Comparison of ENCODE assay signal across 20 cellular contexts in the genomic region with DNA sequence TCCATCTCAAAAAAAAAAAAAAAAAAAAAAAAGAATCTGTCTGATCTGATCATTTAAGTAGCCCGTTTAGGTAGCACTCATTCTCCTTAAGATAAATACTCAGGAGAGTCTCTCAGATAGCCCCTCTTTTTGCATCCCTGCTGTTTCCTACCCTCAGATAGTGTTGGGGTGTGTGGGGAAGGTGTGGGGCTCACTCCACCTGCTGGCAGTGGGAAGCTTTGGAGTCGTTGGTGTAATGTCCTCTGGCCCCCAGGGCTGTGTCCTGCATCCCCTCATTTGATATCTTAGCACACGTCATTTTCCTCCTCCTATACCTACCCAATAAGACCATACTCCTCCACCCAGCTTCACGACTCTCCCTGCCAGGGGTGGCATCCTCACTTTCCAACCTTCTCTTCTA. TPM values are rescaled to one million over a fixed set of nuclear protein-coding genes. Genes with fewer than 3 reads are reported as not detected.
DNase-seq lines count a peak whose midpoint lies in the region; ATAC-seq, FAIRE-seq and TF ChIP-seq lines count a peak whose summit lies in the region.
"Had no signal": no experiment of that assay in that cellular context is flagged by ENCODE, and none has a peak within 500 bp of the region (broad histone marks: within the 10 kb centered on the region; RNA-seq: fewer than 3 reads in every experiment).

No MANE protein-coding gene starts in this region.

- no peaks in the 10 kb centered on the region for H3K27me3 ChIP-seq in GM23338 (ENCODE audit: insufficient read depth)
- H3K27me3 ChIP-seq in HepG2 (ENCODE audit: control insufficient read depth in 1 of 2, insufficient read depth in 2 of 2, low read length in 2 of 2), result 0 out of 5 replicates have a peak, but pooled peaks cover 0 to under 1% of the 10 kb centered on the region in 2 experiments
- no peaks in the 10 kb centered on the region for H3K27me3 ChIP-seq in testis
- H3K27me3 ChIP-seq: Peyer's patch had no signal

- H3K4me2 ChIP-seq in GM23338, result no peak overlapping the region
- no peak overlapping the region for H3K4me2 ChIP-seq in HepG2 (ENCODE audit: low read depth, low read length)

- H3K4me1 ChIP-seq in GM23338 (ENCODE audit: insufficient read depth) (no peaks in the 10 kb centered on the region), HepG2 (ENCODE audit: insufficient read depth, low read length) (peaks cover 48% of the 10 kb centered on the region), testis (no peaks in the 10 kb centered on the region)
- H3K4me1 ChIP-seq: Peyer's patch had no signal

- H3K9me2 ChIP-seq in GM23338 (ENCODE audit: insufficient read depth), result no peaks in the 10 kb centered on the region

- TF ChIP-seq EP300 in HepG2 (IDR thresholded peaks at IDR 0.05; ENCODE audit: low read depth in 2 of 2, low read length in 2 of 2) (no peak), HepG2 (CRISPR knock-in tag; IDR thresholded peaks at IDR 0.05; ENCODE audit: borderline replicate concordance) (no peak)

- H3K4me1 Mint-ChIP-seq in GM23338 (no peaks in the 10 kb centered on the region), WTC11 (no peaks in the 10 kb centered on the region)
- H3K4me1 Mint-ChIP-seq: B cell; central memory CD8-positive, alpha-beta T cell; naive thymus-derived CD4-positive, alpha-beta T cell had no signal

- no peak for DNase-seq in GM12864 (ENCODE audit: low read depth)
- DNase-seq in GM23338 (ENCODE audit: low spot score), result no peak
- no peak for DNase-seq in WTC11 (ENCODE audit: low spot score)
- DNase-seq in HepG2 (ENCODE audit: low spot score), result no peak
- DNase-seq in testis, result no peak
- no peak for DNase-seq in A172 (ENCODE audit: low spot score)
- DNase-seq in SK-N-DZ (ENCODE audit: low spot score), result no peak
- DNase-seq: activated CD4-positive, alpha-beta T cell treated with anti-CD3 and anti-CD28 coated beads, Interleukin-2, amount 50 U/mL, for 48 hours; effector CD8-positive, alpha-beta T cell; glutamatergic neuron; left cardiac atrium; naive thymus-derived CD4-positive, alpha-beta T cell; NCI-H1417; NCI-H2171 treated with DMSO at 0.1 percent for 48 hours; NCI-H526 treated with DMSO at 0.1 percent for 48 hours; Peyer's patch had no signal

- in situ Hi-C loops in HepG2 (cut with HindIII; ENCODE audit: extremely low pct_ligation_motif_present, low pct_unique_long_range_greater_than_20kb), result no loop called here

- H3K4me3 ChIP-seq in GM12864 (ENCODE audit: low read depth, low read length) (no peak overlapping the region), GM23338 (no peak overlapping the region), HepG2 (replicated peaks in 1 of 3; ENCODE audit: insufficient read depth in 1 of 3, low read depth in 2 of 3, low read length in 3 of 3) (no peak overlapping the region), testis (no peak overlapping the region)
- H3K4me3 ChIP-seq: Peyer's patch had no signal

- POLR2A ChIA-PET in WTC11 (lab: Charles Lee), result interaction anchor here (1.0 kb wide), 1 partner anchor 20 kb away, joined by 3 read pairs; a partner anchor contains a TSS
- POLR2A ChIA-PET in HepG2 (lab: Yijun Ruan, JAX), result interaction anchor here (4.3 kb wide), 1 partner anchor 20 kb away, joined by 17 read pairs; a partner anchor contains a TSS

- H3F3A ChIP-seq in GM23338 (replicated peaks; ENCODE audit: low read depth), result no peaks in the 10 kb centered on the region

- TF ChIP-seq POLR2A in HepG2 (IDR thresholded peaks at IDR 0.05; ENCODE audit: insufficient read depth in 1 of 2, low read depth in 2 of 2, low read length in 2 of 2), result no peak
- no peak for TF ChIP-seq POLR2A in testis (IDR thresholded peaks at IDR 0.05)

- H3K27ac Mint-ChIP-seq in GM23338, result no peak overlapping the region
- H3K27ac Mint-ChIP-seq in WTC11, result no peak overlapping the region
- H3K27ac Mint-ChIP-seq: B cell; naive thymus-derived CD4-positive, alpha-beta T cell; T-helper 2 cell treated with Interferon-gamma antibody and Interleukin-4, amounts not matched to agents 5 μg/mL and 100 μg/mL, for 36 hours had no signal

- H4K20me1 ChIP-seq in GM23338 (replicated peaks; ENCODE audit: insufficient read depth), result no peaks in the 10 kb centered on the region
- no peaks in the 10 kb centered on the region for H4K20me1 ChIP-seq in HepG2 (ENCODE audit: insufficient read depth, low read length)

- H3K27ac ChIP-seq in GM23338 (ENCODE audit: low read depth) (no peak overlapping the region), HepG2 (ENCODE audit: extremely low read length, insufficient read depth, low read length) (no peak overlapping the region), testis (no peak overlapping the region)
- H3K27ac ChIP-seq: Peyer's patch had no signal

- H2AFZ ChIP-seq in GM23338, result no peak overlapping the region
- no peak overlapping the region for H2AFZ ChIP-seq in HepG2 (ENCODE audit: low read length)

- TF ChIP-seq CTCF in GM12864 (IDR thresholded peaks at IDR 0.05; ENCODE audit: low read depth, low read length, missing control alignments), result peak; percentile 25
- peak; percentile 31 to 62; a peak in 3 of 4 replicates for TF ChIP-seq CTCF in GM23338 (conservative IDR thresholded peaks at IDR 0.05; ENCODE audit: low read depth in 2 of 2)
- no peak for TF ChIP-seq CTCF in WTC11 (IDR thresholded peaks at IDR 0.05)
- TF ChIP-seq CTCF in HepG2 (CRISPR knock-in tag; IDR thresholded peaks at IDR 0.05), result peak; percentile 69
- no peak for TF ChIP-seq CTCF in testis (IDR thresholded peaks at IDR 0.05)

- no TSS peak for BruUV-seq in HepG2 (replicated peaks; lab: Mats Ljungman, UMichigan)

- FAIRE-seq in HepG2 (lab: Jason Lieb, UNC), result peak; percentile 28
- FAIRE-seq: GM19239 had no signal

- H3K4me3 Mint-ChIP-seq in GM23338 (no peak overlapping the region), WTC11 (no peak overlapping the region)
- H3K4me3 Mint-ChIP-seq: B cell; central memory CD8-positive, alpha-beta T cell; naive thymus-derived CD4-positive, alpha-beta T cell; T-helper 2 cell treated with Interferon-gamma antibody and Interleukin-4, amounts not matched to agents 5 μg/mL and 100 μg/mL, for 36 hours had no signal

- H3K79me2 ChIP-seq in GM23338 (replicated peaks; ENCODE audit: insufficient read depth) (no peaks in the 10 kb centered on the region), HepG2 (ENCODE audit: insufficient read depth, low read length) (no peaks in the 10 kb centered on the region)

- H3K27me3 Mint-ChIP-seq in GM23338 (ENCODE audit: insufficient read depth, low read depth, poor library complexity), result no peaks in the 10 kb centered on the region
- no peaks in the 10 kb centered on the region for H3K27me3 Mint-ChIP-seq in WTC11 (ENCODE audit: low read depth)

- H3K36me3 ChIP-seq in GM23338 (ENCODE audit: insufficient read depth) (no peaks in the 10 kb centered on the region), HepG2 (replicated peaks in 1 of 2; ENCODE audit: control insufficient read depth in 1 of 2, insufficient read depth in 2 of 2, low read length in 2 of 2) (no peaks in the 10 kb centered on the region), testis (ENCODE audit: low read depth, missing control alignments) (no peaks in the 10 kb centered on the region)
- H3K36me3 ChIP-seq: Peyer's patch had no signal

- CTCF ChIA-PET in WTC11 (lab: Charles Lee), result interaction anchor here (0.6 to 1.4 kb wide), 5 partner anchors 8 to 153 kb away, joined by 3 to 4 read pairs (median 3); a partner anchor contains a TSS
- CTCF ChIA-PET in HepG2 (lab: Yijun Ruan, JAX; ENCODE audit: low intra/inter-chr PET ratio, low total read pairs), result no interaction called here

- no peaks in the 10 kb centered on the region for H3K9me3 Mint-ChIP-seq in GM23338
- H3K9me3 Mint-ChIP-seq in WTC11, result peaks cover 2% of the 10 kb centered on the region; the same call in 1 of the 2 replicates
- H3K9me3 Mint-ChIP-seq: central memory CD8-positive, alpha-beta T cell; T-helper 2 cell treated with Interferon-gamma antibody and Interleukin-4, amounts not matched to agents 5 μg/mL and 100 μg/mL, for 36 hours had no signal

- intact Hi-C loops in HepG2 (cut with micrococcal nuclease; ENCODE audit: unreplicated experiment) (no loop called here), testis (cut with DNase I; ENCODE audit: low total_unique reads) (no loop called here)

- H3K9me3 ChIP-seq in HepG2 (ENCODE audit: low read length) (0 out of 2 replicates have a peak, but pooled peaks cover under 1% of the 10 kb centered on the region), testis (no peaks in the 10 kb centered on the region)
- H3K9me3 ChIP-seq: Peyer's patch had no signal

- ATAC-seq in GM23338 (peak; percentile 64), WTC11 (peak; percentile 51; the same call in 1 of the 2 replicates), HepG2 (peak; percentile 82)
- ATAC-seq: left cardiac atrium; naive thymus-derived CD4-positive, alpha-beta T cell had no signal

- under 1% methylated on average over 4 of the region's 4 CpGs for WGBS in HepG2 (ENCODE audit: low lambda C conversion rate)
- 51 to 59% methylated on average over 4 of the region's 4 CpGs for WGBS in testis, 2 donors

- H3K36me3 Mint-ChIP-seq in GM23338 (ENCODE audit: low read depth), result no peaks in the 10 kb centered on the region
- H3K36me3 Mint-ChIP-seq in WTC11, result no peaks in the 10 kb centered on the region
- H3K36me3 Mint-ChIP-seq: naive thymus-derived CD4-positive, alpha-beta T cell had no signal

- no peak for TF ChIP-seq RAD21 in HepG2 (CRISPR knock-in tag; IDR thresholded peaks at IDR 0.05)

- no peak overlapping the region for H3K9ac ChIP-seq in HepG2 (ENCODE audit: insufficient read depth, low read depth, low read length)

RNA-seq across cellular contexts. Expression of a gene that starts 20.5 kb away (rescaled TPM):
- 230 and 246 TPM in 2 replicates for total RNA-seq in GM23338 (2014; rRNA removed; shearing (Covaris generic))
- polyA plus RNA-seq in GM23338 (2016; fragmentation: Nextera tagmentation; extraction: Ambion mirVana), result 78.1 and 89.5 TPM in 2 replicates
- 226 to 236 TPM (median 231 TPM) in 3 replicates for total RNA-seq in WTC11 (2021)
- 68.6 and 122 TPM in 2 replicates for total RNA-seq in HepG2 (2016; rRNA removed; fragmentation: Illumina TruSeq; extraction: Trizol)
- total RNA-seq in HepG2 (2016; cell fraction: cytosol; rRNA removed; fragmentation: Illumina TruSeq; extraction: Trizol; ENCODE audit: low read depth), result 7.0 and 7.2 TPM in 2 replicates
- 66.9 and 98.1 TPM in 2 replicates for total RNA-seq in HepG2 (2016; cell fraction: insoluble cytoplasmic fraction; rRNA removed; fragmentation: Illumina TruSeq; extraction: Trizol)
- 17.3 and 21.2 TPM in 2 replicates for total RNA-seq in HepG2 (2016; cell fraction: membrane; rRNA removed; fragmentation: Illumina TruSeq; extraction: Trizol)
- 84.1 and 90.0 TPM in 2 replicates for total RNA-seq in HepG2 (2016; cell fraction: nucleus; rRNA removed; fragmentation: Illumina TruSeq; extraction: Trizol)
- 43.4 and 44.1 TPM in 2 replicates for polyA plus RNA-seq in HepG2 (2011; rRNA removed)
- polyA plus RNA-seq in HepG2 (2011; cell fraction: cytosol; rRNA removed), result 31.4 and 44.1 TPM in 2 replicates
- polyA plus RNA-seq in HepG2 (2011; cell fraction: nucleus; rRNA removed), result 74.1 and 125 TPM in 2 replicates
- polyA plus RNA-seq in HepG2 (2012), result 35.7 and 50.5 TPM in 2 replicates
- 1.5 and 1.7 TPM in 2 replicates for polyA plus RNA-seq in HepG2 (2016; cell fraction: cytosol; fragmentation: Illumina TruSeq; extraction: Trizol; ENCODE audit: low read depth)
- 46.3 and 57.7 TPM in 2 replicates for polyA plus RNA-seq in HepG2 (2016; cell fraction: insoluble cytoplasmic fraction; fragmentation: Illumina TruSeq; extraction: Trizol; ENCODE audit: low read depth)
- 3.8 and 4.4 TPM in 2 replicates for polyA plus RNA-seq in HepG2 (2016; cell fraction: membrane; fragmentation: Illumina TruSeq; extraction: Trizol; ENCODE audit: low read depth)
- polyA plus RNA-seq in HepG2 (2016; cell fraction: nucleus; fragmentation: Illumina TruSeq; extraction: Trizol; ENCODE audit: insufficient read depth, low read depth), result 88.3 and 89.7 TPM in 2 replicates
- 8.2 and 85.8 TPM in 2 replicates for polyA minus RNA-seq in HepG2 (2011; rRNA and poly(A)+ RNA removed; ENCODE audit: low replicate concordance)
- polyA minus RNA-seq in HepG2 (2011; cell fraction: cytosol; rRNA and poly(A)+ RNA removed), result 60.2 and 68.5 TPM in 2 replicates
- 127 and 140 TPM in 2 replicates for polyA minus RNA-seq in HepG2 (2011; cell fraction: nucleus; rRNA and poly(A)+ RNA removed)
- total RNA-seq in testis, result 10 to 100 TPM; 33.1 to 34.1 TPM
- 25.5 TPM for polyA plus RNA-seq in testis (ENCODE audit: insufficient read depth, low read depth, low replicate concordance)
- total RNA-seq in A172 (2014; rRNA removed; shearing (Covaris generic)), result 47.1 and 72.1 TPM in 2 replicates
- 70.8 and 77.2 TPM in 2 replicates for polyA plus RNA-seq in SK-N-DZ (2014; cell fraction: cytosol; rRNA removed)
- polyA plus RNA-seq in SK-N-DZ (2014; cell fraction: nucleus; rRNA removed), result 64.8 and 90.6 TPM in 2 replicates

Comparison
In these comparisons a context has a peak if more than half of its experiments do, and no peak if none do; other contexts are left out.
1. CTCF ChIP-seq: peak in GM12864 (single experiment), GM23338 (2 of 2) and HepG2 (single experiment); none in WTC11 (single experiment) and testis (0 of 3).
2. Peak in every context shown above with its lines, with median percentiles within 50 percentile points of each other: ATAC-seq.